In the genomic region with DNA sequence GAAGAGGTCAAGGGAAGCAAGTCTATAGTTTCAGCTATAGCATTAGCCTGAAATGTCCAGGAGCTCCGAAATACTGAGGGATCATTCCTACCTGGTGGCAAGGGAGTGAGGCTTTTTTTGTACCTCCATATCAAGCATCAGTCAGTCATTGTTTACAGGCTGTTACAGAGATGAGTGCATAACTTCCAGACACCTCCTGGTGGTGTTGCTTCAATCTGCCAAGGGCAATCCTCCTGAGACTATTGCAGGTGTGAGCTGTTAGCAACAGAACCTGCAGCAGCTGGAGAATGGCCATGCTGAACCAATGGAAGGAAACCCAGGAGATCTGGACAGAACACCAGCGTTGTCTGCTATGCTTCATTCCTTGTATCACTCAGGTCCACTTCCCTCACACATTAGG, we compare ENCODE assay signal across 1 cellular context.
TF ChIP-seq lines count a peak whose summit lies in the region.

No MANE protein-coding gene starts in this region.

TF ChIP-seq in WTC11, 78 proteins besides CTCF, POLR2A, EP300 and RAD21 (continued from another document):
- TF ChIP-seq STAT6 (CRISPR knock-in tag; conservative IDR thresholded peaks at IDR 0.05; ENCODE audit: low read depth), result no peak
- TF ChIP-seq, protein P1, sequence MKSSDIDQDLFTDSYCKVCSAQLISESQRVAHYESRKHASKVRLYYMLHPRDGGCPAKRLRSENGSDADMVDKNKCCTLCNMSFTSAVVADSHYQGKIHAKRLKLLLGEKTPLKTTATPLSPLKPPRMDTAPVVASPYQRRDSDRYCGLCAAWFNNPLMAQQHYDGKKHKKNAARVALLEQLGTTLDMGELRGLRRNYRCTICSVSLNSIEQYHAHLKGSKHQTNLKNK (CRISPR knock-in tag; IDR thresholded peaks at IDR 0.05), result no peak
